ENCODE assay signal across 12 cellular contexts in the genomic region with DNA sequence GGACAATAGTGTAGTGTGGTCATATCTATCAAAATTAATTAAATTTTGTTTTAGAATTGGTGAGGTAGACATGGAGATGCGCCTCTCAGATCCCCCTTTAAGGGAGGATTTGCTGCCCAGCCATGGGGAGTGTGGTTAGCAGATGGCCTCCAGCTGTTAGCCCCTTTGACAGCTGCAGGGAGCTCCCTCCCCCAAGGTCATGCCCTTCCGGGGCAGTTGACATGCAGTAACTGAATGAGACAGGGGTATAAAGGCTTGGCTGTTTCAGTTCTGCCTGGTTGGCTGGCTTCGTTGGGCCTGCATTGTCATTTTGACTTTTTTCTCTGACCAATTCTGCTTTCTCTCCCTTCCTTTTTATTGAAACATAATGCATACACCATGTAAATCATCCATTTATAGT.
A peak's percentile ranks its signal among the peaks of the same experiment; 100 is the strongest.
DNase-seq lines count a peak whose midpoint lies in the region; ATAC-seq and TF ChIP-seq lines count a peak whose summit lies in the region.
"Had no signal": no experiment of that assay in that cellular context is flagged by ENCODE, and none has a peak within 500 bp of the region (broad histone marks: within the 10 kb centered on the region; RNA-seq: fewer than 3 reads in every experiment).

No MANE protein-coding gene starts in this region.

- H3K27me3 ChIP-seq in left lung = no peaks in the 10 kb centered on the region

- no peak overlapping the region for H3K4me3 ChIP-seq in left lung

- intact Hi-C loops in left lung (cut with DNase I) = no loop called here

- ATAC-seq in GM19438 (IDR thresholded peaks at IDR 0.05; ENCODE audit: low read depth, unreplicated experiment) (peak; percentile 74), HG02759 (IDR thresholded peaks at IDR 0.05; ENCODE audit: unreplicated experiment) (peak; percentile 80), HG03565 (IDR thresholded peaks at IDR 0.05; ENCODE audit: unreplicated experiment) (peak; percentile 86), left lung (no peak)
- ATAC-seq: esophagus mucosa had no signal

- H3K27ac ChIP-seq in left lung = no peak overlapping the region

- H3K36me3 ChIP-seq in left lung = no peaks in the 10 kb centered on the region

- no peaks in the 10 kb centered on the region for H3K4me1 ChIP-seq in left lung

- TF ChIP-seq CTCF in left lung (IDR thresholded peaks at IDR 0.05) = no peak

- DNase-seq in retina (peak; percentile 65), A172 (ENCODE audit: low spot score) (no peak), left lung (no peak), NOMO-1 (lab: John Stamatoyannopoulos, UW; ENCODE audit: unreplicated experiment in 2 of 2) (no peak)
- DNase-seq: NCI-H1436; NCI-H526 treated with DMSO at 0.1 percent for 48 hours; SHP77; stimulated activated CD4-positive, alpha-beta T cell treated with anti-CD3 and anti-CD28 coated beads, Interleukin-12 subunit alpha, Interleukin-12 subunit beta, amount 100 ng/mL, for 4 hours had no signal

- H3K9me3 ChIP-seq in left lung = no peaks in the 10 kb centered on the region
